Comparison of ENCODE assay signal across 1 cellular context in the genomic region with DNA sequence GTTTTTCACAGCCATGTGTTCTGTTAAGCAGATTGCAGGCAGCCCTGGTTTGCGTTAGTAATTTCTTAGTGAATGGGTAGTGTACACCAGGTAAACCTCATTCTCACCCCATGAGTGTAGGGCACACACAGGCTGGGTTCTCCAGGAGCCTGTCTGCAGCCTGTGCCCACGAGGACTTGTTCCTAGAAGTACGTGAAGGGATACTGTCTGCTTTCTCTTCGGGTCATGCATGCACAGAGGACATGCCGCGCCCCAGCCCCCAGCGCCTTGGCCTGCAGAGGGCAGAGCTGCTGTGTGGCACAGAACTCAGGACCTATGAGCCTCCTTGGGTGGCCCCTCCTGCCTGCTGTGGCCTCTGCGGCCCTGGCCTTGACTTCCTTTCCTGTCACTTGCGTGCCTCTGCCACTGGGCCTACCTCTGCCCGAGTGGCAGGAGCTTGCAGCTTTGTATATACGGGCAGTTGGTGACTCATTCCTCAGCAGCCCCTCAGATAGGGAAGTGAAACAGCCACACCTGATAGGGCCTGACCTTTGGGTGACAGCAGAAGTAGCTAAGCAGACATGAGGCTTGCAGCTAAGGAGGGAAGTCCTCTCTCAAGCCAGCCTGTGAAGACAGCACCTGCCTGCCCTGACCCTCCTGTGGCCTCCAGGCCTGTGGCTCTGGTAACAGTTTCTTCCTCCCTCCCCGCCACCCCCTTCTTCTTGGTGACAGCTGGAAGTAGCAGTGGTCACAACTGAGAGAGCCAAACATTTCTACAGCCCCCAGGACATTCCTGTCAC.
TF ChIP-seq lines count a peak whose summit lies in the region.

No MANE protein-coding gene starts in this region.

TF ChIP-seq in HepG2, 621 proteins besides CTCF, POLR2A, EP300 and RAD21 (continued from another document and continues in another):
- TF ChIP-seq HES4 (CRISPR knock-in tag; IDR thresholded peaks at IDR 0.05; ENCODE audit: borderline replicate concordance) (no peak), ATF7-NPFF (CRISPR knock-in tag; IDR thresholded peaks at IDR 0.05; ENCODE audit: low read depth) (peak; percentile 77; the same call in 1 of the 2 replicates), HOXD1 (CRISPR knock-in tag; IDR thresholded peaks at IDR 0.05) (no peak), ZNF678 (CRISPR knock-in tag; IDR thresholded peaks at IDR 0.05) (no peak), ASH2L (IDR thresholded peaks at IDR 0.05; ENCODE audit: insufficient read length, low read depth, low read length) (no peak), GATAD1 (CRISPR knock-in tag; IDR thresholded peaks at IDR 0.05) (peak; percentile 68), DR1 (CRISPR knock-in tag; IDR thresholded peaks at IDR 0.05) (no peak), ZSCAN22 (CRISPR knock-in tag; IDR thresholded peaks at IDR 0.05) (no peak), ELF3 (CRISPR knock-in tag; IDR thresholded peaks at IDR 0.05) (peak; percentile 92), SRY (CRISPR knock-in tag; IDR thresholded peaks at IDR 0.05) (peak; percentile 80; the same call in 1 of the 2 replicates), SP2 (CRISPR knock-in tag; IDR thresholded peaks at IDR 0.05) (no peak), RCOR2 (CRISPR knock-in tag; IDR thresholded peaks at IDR 0.05) (0 out of 2 replicates have a peak, but pooled peaks have one; percentile 48), ZNF468 (CRISPR knock-in tag; IDR thresholded peaks at IDR 0.05) (no peak), SYNCRIP (IDR thresholded peaks at IDR 0.05; ENCODE audit: insufficient read depth, low read depth, low read length) (no peak), ZNF441 (CRISPR knock-in tag; IDR thresholded peaks at IDR 0.05; ENCODE audit: borderline replicate concordance) (peak; percentile 61; the same call in 1 of the 2 replicates), SMYD3 (CRISPR knock-in tag; IDR thresholded peaks at IDR 0.05) (peak; percentile 52; the same call in 1 of the 2 replicates), YY1 (IDR thresholded peaks at IDR 0.05; ENCODE audit: insufficient read depth, insufficient replicate concordance, low read depth, low read length) (peak; percentile 59), TBX2 (CRISPR knock-in tag; IDR thresholded peaks at IDR 0.05; ENCODE audit: borderline replicate concordance) (peak; percentile 69; the same call in 1 of the 2 replicates), ZNF263 (CRISPR knock-in tag; IDR thresholded peaks at IDR 0.05) (no peak), ZNF567 (CRISPR knock-in tag; IDR thresholded peaks at IDR 0.05; ENCODE audit: borderline replicate concordance) (no peak)
- TF ChIP-seq, protein P1, sequence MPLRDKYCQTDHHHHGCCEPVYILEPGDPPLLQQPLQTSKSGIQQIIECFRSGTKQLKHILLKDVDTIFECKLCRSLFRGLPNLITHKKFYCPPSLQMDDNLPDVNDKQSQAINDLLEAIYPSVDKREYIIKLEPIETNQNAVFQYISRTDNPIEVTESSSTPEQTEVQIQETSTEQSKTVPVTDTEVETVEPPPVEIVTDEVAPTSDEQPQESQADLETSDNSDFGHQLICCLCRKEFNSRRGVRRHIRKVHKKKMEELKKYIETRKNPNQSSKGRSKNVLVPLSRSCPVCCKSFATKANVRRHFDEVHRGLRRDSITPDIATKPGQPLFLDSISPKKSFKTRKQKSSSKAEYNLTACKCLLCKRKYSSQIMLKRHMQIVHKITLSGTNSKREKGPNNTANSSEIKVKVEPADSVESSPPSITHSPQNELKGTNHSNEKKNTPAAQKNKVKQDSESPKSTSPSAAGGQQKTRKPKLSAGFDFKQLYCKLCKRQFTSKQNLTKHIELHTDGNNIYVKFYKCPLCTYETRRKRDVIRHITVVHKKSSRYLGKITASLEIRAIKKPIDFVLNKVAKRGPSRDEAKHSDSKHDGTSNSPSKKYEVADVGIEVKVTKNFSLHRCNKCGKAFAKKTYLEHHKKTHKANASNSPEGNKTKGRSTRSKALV (CRISPR knock-in tag; IDR thresholded peaks at IDR 0.05) = no peak
- TF ChIP-seq, protein P2, sequence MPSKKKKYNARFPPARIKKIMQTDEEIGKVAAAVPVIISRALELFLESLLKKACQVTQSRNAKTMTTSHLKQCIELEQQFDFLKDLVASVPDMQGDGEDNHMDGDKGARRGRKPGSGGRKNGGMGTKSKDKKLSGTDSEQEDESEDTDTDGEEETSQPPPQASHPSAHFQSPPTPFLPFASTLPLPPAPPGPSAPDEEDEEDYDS (CRISPR knock-in tag; IDR thresholded peaks at IDR 0.05) = peak; percentile 57; the same call in 1 of the 2 replicates
- TF ChIP-seq, protein P3, sequence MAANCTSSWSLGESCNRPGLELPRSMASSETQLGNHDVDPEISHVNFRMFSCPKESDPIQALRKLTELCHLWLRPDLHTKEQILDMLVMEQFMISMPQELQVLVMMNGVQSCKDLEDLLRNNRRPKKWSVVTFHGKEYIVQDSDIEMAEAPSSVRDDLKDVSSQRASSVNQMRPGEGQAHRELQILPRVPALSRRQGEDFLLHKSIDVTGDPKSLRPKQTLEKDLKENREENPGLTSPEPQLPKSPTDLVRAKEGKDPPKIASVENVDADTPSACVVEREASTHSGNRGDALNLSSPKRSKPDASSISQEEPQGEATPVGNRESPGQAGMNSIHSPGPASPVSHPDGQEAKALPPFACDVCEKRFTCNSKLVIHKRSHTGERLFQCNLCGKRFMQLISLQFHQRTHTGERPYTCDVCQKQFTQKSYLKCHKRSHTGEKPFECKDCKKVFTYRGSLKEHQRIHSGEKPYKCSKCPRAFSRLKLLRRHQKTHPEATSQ (CRISPR knock-in tag; IDR thresholded peaks at IDR 0.05; ENCODE audit: borderline replicate concordance) = peak; percentile 45; the same call in 1 of the 2 replicates
- TF ChIP-seq, protein P4, sequence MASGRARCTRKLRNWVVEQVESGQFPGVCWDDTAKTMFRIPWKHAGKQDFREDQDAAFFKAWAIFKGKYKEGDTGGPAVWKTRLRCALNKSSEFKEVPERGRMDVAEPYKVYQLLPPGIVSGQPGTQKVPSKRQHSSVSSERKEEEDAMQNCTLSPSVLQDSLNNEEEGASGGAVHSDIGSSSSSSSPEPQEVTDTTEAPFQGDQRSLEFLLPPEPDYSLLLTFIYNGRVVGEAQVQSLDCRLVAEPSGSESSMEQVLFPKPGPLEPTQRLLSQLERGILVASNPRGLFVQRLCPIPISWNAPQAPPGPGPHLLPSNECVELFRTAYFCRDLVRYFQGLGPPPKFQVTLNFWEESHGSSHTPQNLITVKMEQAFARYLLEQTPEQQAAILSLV (CRISPR knock-in tag; IDR thresholded peaks at IDR 0.05; ENCODE audit: borderline replicate concordance) = peak; percentile 84; the same call in 1 of the 2 replicates
- TF ChIP-seq, protein P5, sequence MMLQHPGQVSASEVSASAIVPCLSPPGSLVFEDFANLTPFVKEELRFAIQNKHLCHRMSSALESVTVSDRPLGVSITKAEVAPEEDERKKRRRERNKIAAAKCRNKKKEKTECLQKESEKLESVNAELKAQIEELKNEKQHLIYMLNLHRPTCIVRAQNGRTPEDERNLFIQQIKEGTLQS (CRISPR knock-in tag; IDR thresholded peaks at IDR 0.05) = peak; percentile 88
- TF ChIP-seq, protein P6, sequence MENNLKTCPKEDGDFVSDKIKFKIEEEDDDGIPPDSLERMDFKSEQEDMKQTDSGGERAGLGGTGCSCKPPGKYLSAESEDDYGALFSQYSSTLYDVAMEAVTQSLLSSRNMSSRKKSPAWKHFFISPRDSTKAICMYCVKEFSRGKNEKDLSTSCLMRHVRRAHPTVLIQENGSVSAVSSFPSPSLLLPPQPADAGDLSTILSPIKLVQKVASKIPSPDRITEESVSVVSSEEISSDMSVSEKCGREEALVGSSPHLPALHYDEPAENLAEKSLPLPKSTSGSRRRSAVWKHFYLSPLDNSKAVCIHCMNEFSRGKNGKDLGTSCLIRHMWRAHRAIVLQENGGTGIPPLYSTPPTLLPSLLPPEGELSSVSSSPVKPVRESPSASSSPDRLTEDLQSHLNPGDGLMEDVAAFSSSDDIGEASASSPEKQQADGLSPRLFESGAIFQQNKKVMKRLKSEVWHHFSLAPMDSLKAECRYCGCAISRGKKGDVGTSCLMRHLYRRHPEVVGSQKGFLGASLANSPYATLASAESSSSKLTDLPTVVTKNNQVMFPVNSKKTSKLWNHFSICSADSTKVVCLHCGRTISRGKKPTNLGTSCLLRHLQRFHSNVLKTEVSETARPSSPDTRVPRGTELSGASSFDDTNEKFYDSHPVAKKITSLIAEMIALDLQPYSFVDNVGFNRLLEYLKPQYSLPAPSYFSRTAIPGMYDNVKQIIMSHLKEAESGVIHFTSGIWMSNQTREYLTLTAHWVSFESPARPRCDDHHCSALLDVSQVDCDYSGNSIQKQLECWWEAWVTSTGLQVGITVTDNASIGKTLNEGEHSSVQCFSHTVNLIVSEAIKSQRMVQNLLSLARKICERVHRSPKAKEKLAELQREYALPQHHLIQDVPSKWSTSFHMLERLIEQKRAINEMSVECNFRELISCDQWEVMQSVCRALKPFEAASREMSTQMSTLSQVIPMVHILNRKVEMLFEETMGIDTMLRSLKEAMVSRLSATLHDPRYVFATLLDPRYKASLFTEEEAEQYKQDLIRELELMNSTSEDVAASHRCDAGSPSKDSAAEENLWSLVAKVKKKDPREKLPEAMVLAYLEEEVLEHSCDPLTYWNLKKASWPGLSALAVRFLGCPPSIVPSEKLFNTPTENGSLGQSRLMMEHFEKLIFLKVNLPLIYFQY (CRISPR knock-in tag; IDR thresholded peaks at IDR 0.05; ENCODE audit: borderline replicate concordance) = peak; percentile 80; the same call in 1 of the 2 replicates
- TF ChIP-seq, protein P7, sequence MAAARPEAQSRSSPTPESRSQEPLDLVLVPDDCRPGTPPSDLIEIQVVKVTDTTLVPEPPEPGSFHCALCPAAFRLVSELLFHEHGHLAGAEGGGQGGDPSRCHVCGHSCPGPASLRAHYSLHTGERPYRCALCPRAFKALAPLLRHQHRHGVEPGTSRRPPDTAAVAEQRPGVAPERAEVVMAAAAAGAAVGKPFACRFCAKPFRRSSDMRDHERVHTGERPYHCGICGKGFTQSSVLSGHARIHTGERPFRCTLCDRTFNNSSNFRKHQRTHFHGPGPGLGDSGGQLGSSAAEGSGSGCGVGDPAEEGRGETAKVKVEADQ (CRISPR knock-in tag; IDR thresholded peaks at IDR 0.05; ENCODE audit: borderline replicate concordance) = no peak; the same call in 1 of the 2 replicates
- TF ChIP-seq, protein P8, sequence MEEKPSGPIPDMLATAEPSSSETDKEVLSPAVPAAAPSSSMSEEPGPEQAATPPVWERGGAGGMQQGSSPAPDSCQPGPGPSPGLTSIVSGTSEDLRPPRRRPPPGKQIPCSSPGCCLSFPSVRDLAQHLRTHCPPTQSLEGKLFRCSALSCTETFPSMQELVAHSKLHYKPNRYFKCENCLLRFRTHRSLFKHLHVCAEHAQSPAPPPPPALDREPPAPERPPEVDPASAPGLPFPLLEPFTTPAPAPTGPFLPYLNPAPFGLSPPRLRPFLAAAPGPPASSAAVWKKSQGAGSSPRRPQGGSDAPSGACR (CRISPR knock-in tag; IDR thresholded peaks at IDR 0.05) = no peak
- TF ChIP-seq, protein P9, sequence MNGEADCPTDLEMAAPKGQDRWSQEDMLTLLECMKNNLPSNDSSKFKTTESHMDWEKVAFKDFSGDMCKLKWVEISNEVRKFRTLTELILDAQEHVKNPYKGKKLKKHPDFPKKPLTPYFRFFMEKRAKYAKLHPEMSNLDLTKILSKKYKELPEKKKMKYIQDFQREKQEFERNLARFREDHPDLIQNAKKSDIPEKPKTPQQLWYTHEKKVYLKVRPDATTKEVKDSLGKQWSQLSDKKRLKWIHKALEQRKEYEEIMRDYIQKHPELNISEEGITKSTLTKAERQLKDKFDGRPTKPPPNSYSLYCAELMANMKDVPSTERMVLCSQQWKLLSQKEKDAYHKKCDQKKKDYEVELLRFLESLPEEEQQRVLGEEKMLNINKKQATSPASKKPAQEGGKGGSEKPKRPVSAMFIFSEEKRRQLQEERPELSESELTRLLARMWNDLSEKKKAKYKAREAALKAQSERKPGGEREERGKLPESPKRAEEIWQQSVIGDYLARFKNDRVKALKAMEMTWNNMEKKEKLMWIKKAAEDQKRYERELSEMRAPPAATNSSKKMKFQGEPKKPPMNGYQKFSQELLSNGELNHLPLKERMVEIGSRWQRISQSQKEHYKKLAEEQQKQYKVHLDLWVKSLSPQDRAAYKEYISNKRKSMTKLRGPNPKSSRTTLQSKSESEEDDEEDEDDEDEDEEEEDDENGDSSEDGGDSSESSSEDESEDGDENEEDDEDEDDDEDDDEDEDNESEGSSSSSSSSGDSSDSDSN (CRISPR knock-in tag; IDR thresholded peaks at IDR 0.05) = peak; percentile 59; the same call in 1 of the 2 replicates
- TF ChIP-seq, protein P10, sequence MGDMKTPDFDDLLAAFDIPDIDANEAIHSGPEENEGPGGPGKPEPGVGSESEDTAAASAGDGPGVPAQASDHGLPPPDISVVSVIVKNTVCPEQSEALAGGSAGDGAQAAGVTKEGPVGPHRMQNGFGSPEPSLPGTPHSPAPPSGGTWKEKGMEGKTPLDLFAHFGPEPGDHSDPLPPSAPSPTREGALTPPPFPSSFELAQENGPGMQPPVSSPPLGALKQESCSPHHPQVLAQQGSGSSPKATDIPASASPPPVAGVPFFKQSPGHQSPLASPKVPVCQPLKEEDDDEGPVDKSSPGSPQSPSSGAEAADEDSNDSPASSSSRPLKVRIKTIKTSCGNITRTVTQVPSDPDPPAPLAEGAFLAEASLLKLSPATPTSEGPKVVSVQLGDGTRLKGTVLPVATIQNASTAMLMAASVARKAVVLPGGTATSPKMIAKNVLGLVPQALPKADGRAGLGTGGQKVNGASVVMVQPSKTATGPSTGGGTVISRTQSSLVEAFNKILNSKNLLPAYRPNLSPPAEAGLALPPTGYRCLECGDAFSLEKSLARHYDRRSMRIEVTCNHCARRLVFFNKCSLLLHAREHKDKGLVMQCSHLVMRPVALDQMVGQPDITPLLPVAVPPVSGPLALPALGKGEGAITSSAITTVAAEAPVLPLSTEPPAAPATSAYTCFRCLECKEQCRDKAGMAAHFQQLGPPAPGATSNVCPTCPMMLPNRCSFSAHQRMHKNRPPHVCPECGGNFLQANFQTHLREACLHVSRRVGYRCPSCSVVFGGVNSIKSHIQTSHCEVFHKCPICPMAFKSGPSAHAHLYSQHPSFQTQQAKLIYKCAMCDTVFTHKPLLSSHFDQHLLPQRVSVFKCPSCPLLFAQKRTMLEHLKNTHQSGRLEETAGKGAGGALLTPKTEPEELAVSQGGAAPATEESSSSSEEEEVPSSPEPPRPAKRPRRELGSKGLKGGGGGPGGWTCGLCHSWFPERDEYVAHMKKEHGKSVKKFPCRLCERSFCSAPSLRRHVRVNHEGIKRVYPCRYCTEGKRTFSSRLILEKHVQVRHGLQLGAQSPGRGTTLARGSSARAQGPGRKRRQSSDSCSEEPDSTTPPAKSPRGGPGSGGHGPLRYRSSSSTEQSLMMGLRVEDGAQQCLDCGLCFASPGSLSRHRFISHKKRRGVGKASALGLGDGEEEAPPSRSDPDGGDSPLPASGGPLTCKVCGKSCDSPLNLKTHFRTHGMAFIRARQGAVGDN (CRISPR knock-in tag; IDR thresholded peaks at IDR 0.05) = no peak; the same call in 1 of the 2 replicates
- TF ChIP-seq, protein P11, sequence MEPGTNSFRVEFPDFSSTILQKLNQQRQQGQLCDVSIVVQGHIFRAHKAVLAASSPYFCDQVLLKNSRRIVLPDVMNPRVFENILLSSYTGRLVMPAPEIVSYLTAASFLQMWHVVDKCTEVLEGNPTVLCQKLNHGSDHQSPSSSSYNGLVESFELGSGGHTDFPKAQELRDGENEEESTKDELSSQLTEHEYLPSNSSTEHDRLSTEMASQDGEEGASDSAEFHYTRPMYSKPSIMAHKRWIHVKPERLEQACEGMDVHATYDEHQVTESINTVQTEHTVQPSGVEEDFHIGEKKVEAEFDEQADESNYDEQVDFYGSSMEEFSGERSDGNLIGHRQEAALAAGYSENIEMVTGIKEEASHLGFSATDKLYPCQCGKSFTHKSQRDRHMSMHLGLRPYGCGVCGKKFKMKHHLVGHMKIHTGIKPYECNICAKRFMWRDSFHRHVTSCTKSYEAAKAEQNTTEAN (CRISPR knock-in tag; conservative IDR thresholded peaks at IDR 0.05) = no peak
